ENCODE assay signal across 1 cellular context in genomic region chr13:59691501-59692066, GRCh38.
TF ChIP-seq lines count a peak whose summit lies in the region.

No MANE protein-coding gene starts in this region.

TF ChIP-seq in HepG2, 621 proteins besides CTCF, POLR2A, EP300 and RAD21 (continued from another document and continues in another):
- TF ChIP-seq TERF1 (CRISPR knock-in tag; IDR thresholded peaks at IDR 0.05) (no peak), ZNF224 (CRISPR knock-in tag; IDR thresholded peaks at IDR 0.05) (no peak), HIC2 (CRISPR knock-in tag; IDR thresholded peaks at IDR 0.05; ENCODE audit: low read depth) (no peak), ZNF34 (CRISPR knock-in tag; IDR thresholded peaks at IDR 0.05; ENCODE audit: borderline replicate concordance) (no peak), FOXO4 (CRISPR knock-in tag; conservative IDR thresholded peaks at IDR 0.05) (no peak), ZNF607 (CRISPR knock-in tag; IDR thresholded peaks at IDR 0.05; ENCODE audit: borderline replicate concordance) (no peak), SP5 (CRISPR knock-in tag; IDR thresholded peaks at IDR 0.05; ENCODE audit: borderline replicate concordance, low read depth) (no peak), ZNF230 (CRISPR knock-in tag; IDR thresholded peaks at IDR 0.05) (no peak), ZGPAT (CRISPR knock-in tag; IDR thresholded peaks at IDR 0.05) (peak; percentile 35; the same call in 1 of the 2 replicates), RFXAP (CRISPR knock-in tag; IDR thresholded peaks at IDR 0.05; ENCODE audit: borderline replicate concordance) (no peak), ZNF180 (CRISPR knock-in tag; IDR thresholded peaks at IDR 0.05; ENCODE audit: borderline replicate concordance, low read depth) (no peak), ZNF256 (CRISPR knock-in tag; conservative IDR thresholded peaks at IDR 0.05) (no peak), ELK4 (CRISPR knock-in tag; IDR thresholded peaks at IDR 0.05; ENCODE audit: borderline replicate concordance) (no peak), KIAA2018 (CRISPR knock-in tag; IDR thresholded peaks at IDR 0.05; ENCODE audit: borderline replicate concordance) (no peak), NR2C2 (CRISPR knock-in tag; IDR thresholded peaks at IDR 0.05; ENCODE audit: borderline replicate concordance) (no peak), ZNF512B (CRISPR knock-in tag; IDR thresholded peaks at IDR 0.05; ENCODE audit: borderline replicate concordance) (no peak), ZBTB1 (CRISPR knock-in tag; IDR thresholded peaks at IDR 0.05; ENCODE audit: borderline replicate concordance) (no peak), ZNF550 (CRISPR knock-in tag; IDR thresholded peaks at IDR 0.05; ENCODE audit: borderline replicate concordance) (no peak), KDM6A (CRISPR knock-in tag; IDR thresholded peaks at IDR 0.05; ENCODE audit: low read depth) (0 out of 2 replicates have a peak, but pooled peaks have one; percentile 30), TFAP4 (IDR thresholded peaks at IDR 0.05; ENCODE audit: borderline replicate concordance, low read depth) (no peak), SALL1 (CRISPR knock-in tag; IDR thresholded peaks at IDR 0.05) (no peak), ATF3 (CRISPR knock-in tag; IDR thresholded peaks at IDR 0.05) (no peak), ZNF292 (CRISPR knock-in tag; IDR thresholded peaks at IDR 0.05; ENCODE audit: borderline replicate concordance, low read depth) (no peak), HNF1B (CRISPR knock-in tag; IDR thresholded peaks at IDR 0.05) (no peak), RARA (CRISPR knock-in tag; IDR thresholded peaks at IDR 0.05) (peak; percentile 61; the same call in 1 of the 2 replicates), MATR3 (CRISPR knock-in tag; IDR thresholded peaks at IDR 0.05) (no peak), TSC22D2 (CRISPR knock-in tag; IDR thresholded peaks at IDR 0.05; ENCODE audit: borderline replicate concordance) (no peak), MLXIP (CRISPR knock-in tag; IDR thresholded peaks at IDR 0.05; ENCODE audit: borderline replicate concordance) (no peak)
